Comparison of ENCODE assay signal across 1 cellular context in genomic region chr5:95664204-95664786, GRCh38.
A peak's percentile ranks its signal among the peaks of the same experiment; 100 is the strongest.
TF ChIP-seq lines count a peak whose summit lies in the region.

No MANE protein-coding gene starts in this region.

TF ChIP-seq in GM12878, 131 proteins besides CTCF, POLR2A, EP300 and RAD21 (continued from another document):
- peak; percentile 60; the same call in 1 of the 2 replicates for TF ChIP-seq ZNF592 (IDR thresholded peaks at IDR 0.05)
